In the genomic region with DNA sequence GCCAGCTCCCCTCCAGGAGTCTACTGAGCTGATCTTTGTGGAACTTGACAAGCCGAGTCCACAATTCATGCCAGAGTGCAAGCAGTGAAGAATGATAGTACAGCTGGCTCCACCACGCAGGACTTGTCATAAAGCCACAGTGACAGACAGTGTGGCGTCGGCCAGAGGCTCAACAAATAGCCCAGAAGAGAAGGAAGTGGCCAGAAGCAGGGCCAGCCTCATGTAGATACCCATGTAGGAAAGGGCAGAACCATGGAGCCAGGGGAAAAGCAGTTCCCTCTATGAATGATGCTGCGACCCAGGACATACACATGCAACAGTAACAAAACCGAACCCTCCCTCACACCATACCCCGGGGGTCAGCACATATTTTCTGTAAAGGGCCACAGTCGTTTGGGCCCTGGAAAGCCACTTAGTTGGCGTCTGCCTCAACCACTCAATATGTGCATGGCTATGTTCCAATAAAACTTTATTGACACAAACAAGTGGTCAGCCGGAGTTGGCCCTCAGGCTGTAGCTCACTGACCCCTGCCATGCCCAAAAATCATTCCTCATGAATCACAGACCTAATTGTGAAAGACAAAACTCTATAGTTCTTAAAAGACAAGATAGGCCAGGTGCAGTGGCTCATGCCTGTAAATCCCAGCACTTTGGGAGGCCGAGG, we compare ENCODE assay signal across 1 cellular context.
TF ChIP-seq lines count a peak whose summit lies in the region.

No MANE protein-coding gene starts in this region.

TF ChIP-seq in K562, 482 proteins besides CTCF, POLR2A, EP300 and RAD21 (continued from another document):
- TF ChIP-seq ZBTB40 (IDR thresholded peaks at IDR 0.05) (peak; percentile 94), ZBTB40 (CRISPR knock-in tag; IDR thresholded peaks at IDR 0.05) (peak; percentile 91)
